In genomic region chr22:45962431-45962712, GRCh38 we compare ENCODE assay signal across 19 cellular contexts. TPM values are rescaled to one million over a fixed set of nuclear protein-coding genes. Genes with fewer than 3 reads are reported as not detected.
DNase-seq lines count a peak whose midpoint lies in the region; TF ChIP-seq lines count a peak whose summit lies in the region.
"Had no signal": no experiment of that assay in that cellular context is flagged by ENCODE, and none has a peak within 500 bp of the region (broad histone marks: within the 10 kb centered on the region; RNA-seq: fewer than 3 reads in every experiment).

No MANE protein-coding gene starts in this region.

- no peaks in the 10 kb centered on the region for H3K9me3 Mint-ChIP-seq in mesothelial cell of epicardium
- no peaks in the 10 kb centered on the region for H3K9me3 Mint-ChIP-seq in endodermal cell
- H3K9me3 Mint-ChIP-seq: CD4-positive, alpha-beta T cell; CD8-positive, alpha-beta T cell had no signal

- CTCF ChIA-PET in RWPE1 (lab: Yijun Ruan, JAX), result interaction anchor here (0.7 kb wide), 1 partner anchor 389 kb away, joined by 3 read pairs; no protein-coding TSS in a partner anchor

- H3K4me3 Mint-ChIP-seq in mesothelial cell of epicardium (no peak overlapping the region), endodermal cell (no peak overlapping the region)
- H3K4me3 Mint-ChIP-seq: B cell; CD4-positive, alpha-beta T cell; CD8-positive, alpha-beta T cell had no signal

- POLR2A ChIA-PET in RWPE1 (lab: Yijun Ruan, JAX; ENCODE audit: low non-redundant PET), result no interaction called here

- H3K4me1 Mint-ChIP-seq in mesothelial cell of epicardium (peaks cover 35% of the 10 kb centered on the region), endodermal cell (no peaks in the 10 kb centered on the region)

- H3K9me3 ChIP-seq in NT2/D1 (ENCODE audit: insufficient read depth, low read length) (no peaks in the 10 kb centered on the region), osteoblast (ENCODE audit: low read depth, low read length) (no peaks in the 10 kb centered on the region), spleen (no peaks in the 10 kb centered on the region), endodermal cell (ENCODE audit: control insufficient read depth, low read length) (no peaks in the 10 kb centered on the region)
- H3K9me3 ChIP-seq: BLaER1 treated with 17β-estradiol and CSF1 and Interleukin-3, amounts not matched to agents 10 nM and 100 nM; Caco-2 had no signal

- H2AFZ ChIP-seq in osteoblast (ENCODE audit: low read length), result no peak overlapping the region

- peak overlapping the region; percentile 42 for H3K9ac ChIP-seq in NT2/D1 (ENCODE audit: insufficient read length, low read depth)
- no peak overlapping the region for H3K9ac ChIP-seq in endodermal cell (ENCODE audit: extremely low read depth, low read length, poor library complexity, severe bottlenecking)
- H3K9ac ChIP-seq: BLaER1 treated with 17β-estradiol and CSF1 and Interleukin-3, amounts not matched to agents 10 nM and 100 nM had no signal

- H3K27ac Mint-ChIP-seq in mesothelial cell of epicardium, result peak overlapping the region; percentile 72
- H3K27ac Mint-ChIP-seq in endodermal cell, result no peak overlapping the region
- H3K27ac Mint-ChIP-seq: B cell; CD4-positive, alpha-beta T cell; CD8-positive, alpha-beta T cell had no signal

- intact Hi-C loops in spleen (cut with DNase I; ENCODE audit: low total_unique reads), result no loop called here

- TF ChIP-seq CTCF in RWPE1 (conservative IDR thresholded peaks at IDR 0.05; ENCODE audit: low read depth), result no peak
- TF ChIP-seq CTCF in mesothelial cell of epicardium (IDR thresholded peaks at IDR 0.05; ENCODE audit: unreplicated experiment), result no peak
- no peak for TF ChIP-seq CTCF in osteoblast (IDR thresholded peaks at IDR 0.05; ENCODE audit: extremely low read depth, low read depth, low read length)
- no peak for TF ChIP-seq CTCF in spleen (IDR thresholded peaks at IDR 0.05 in 8 of 11, conservative IDR thresholded peaks at IDR 0.05 in 3 of 11)
- TF ChIP-seq CTCF in endodermal cell (conservative IDR thresholded peaks at IDR 0.05), result no peak

- H3K4me3 ChIP-seq in NT2/D1 (ENCODE audit: insufficient read length, low read depth) (no peak overlapping the region), osteoblast (ENCODE audit: insufficient read depth, low read length) (no peak overlapping the region), spleen (no peak overlapping the region), endodermal cell (ENCODE audit: low read length) (no peak overlapping the region)
- H3K4me3 ChIP-seq: BLaER1 treated with 17β-estradiol and CSF1 and Interleukin-3, amounts not matched to agents 10 nM and 100 nM had no signal

- H3K36me3 ChIP-seq in NT2/D1 (ENCODE audit: insufficient read depth, insufficient read length, low read length) (no peaks in the 10 kb centered on the region), osteoblast (ENCODE audit: insufficient read depth, low read length) (no peaks in the 10 kb centered on the region), spleen (no peaks in the 10 kb centered on the region), endodermal cell (ENCODE audit: control insufficient read depth, insufficient read depth, low read length) (no peaks in the 10 kb centered on the region)
- H3K36me3 ChIP-seq: BLaER1 treated with 17β-estradiol and CSF1 and Interleukin-3, amounts not matched to agents 10 nM and 100 nM had no signal

- H3K4me1 ChIP-seq in NT2/D1 (ENCODE audit: insufficient read depth, insufficient read length), result peaks cover 13% of the 10 kb centered on the region
- H3K4me1 ChIP-seq in osteoblast (ENCODE audit: insufficient read depth, low read length), result no peaks in the 10 kb centered on the region
- H3K4me1 ChIP-seq in spleen, result no peaks in the 10 kb centered on the region
- H3K4me1 ChIP-seq in endodermal cell (ENCODE audit: control insufficient read depth, insufficient read depth, low read length), result no peaks in the 10 kb centered on the region

- 50 to 90% (median 78%) methylated on average over 1 of the region's 1 CpG for WGBS in spleen, 5 donors
- WGBS in endodermal cell (ENCODE audit: insufficient coverage in 1 of 2, insufficient read length in 1 of 2), 2 experiments, result 89 to 100% methylated on average over 1 of the region's 1 CpG

- H3K27me3 ChIP-seq in NT2/D1 (ENCODE audit: insufficient read depth, insufficient read length) (no peaks in the 10 kb centered on the region), osteoblast (ENCODE audit: insufficient read depth, low read length) (no peaks in the 10 kb centered on the region), spleen (replicated peaks in 1 of 7) (peaks cover 0 to 83% (median 14%) of the 10 kb centered on the region in 7 donors), endodermal cell (ENCODE audit: control insufficient read depth, insufficient read depth, low read length, poor library complexity, severe bottlenecking) (no peaks in the 10 kb centered on the region)

- no peaks in the 10 kb centered on the region for H4K20me1 ChIP-seq in osteoblast (ENCODE audit: insufficient read depth, low read length)

- H3K36me3 Mint-ChIP-seq in mesothelial cell of epicardium (no peaks in the 10 kb centered on the region), endodermal cell (ENCODE audit: low read depth) (no peaks in the 10 kb centered on the region)
- H3K36me3 Mint-ChIP-seq: CD8-positive, alpha-beta T cell had no signal

- no peak for TF ChIP-seq POLR2A in spleen (IDR thresholded peaks at IDR 0.05)

- H3K27me3 Mint-ChIP-seq in mesothelial cell of epicardium (ENCODE audit: low read depth) (peaks cover 6% of the 10 kb centered on the region), endodermal cell (ENCODE audit: insufficient read depth) (peaks cover 5% of the 10 kb centered on the region)

- DNase-seq in NT2/D1 (ENCODE audit: low read depth, low spot score) (no peak), RWPE1 (ENCODE audit: low spot score) (no peak), mesothelial cell of epicardium (ENCODE audit: low spot score in 2 of 2, unreplicated experiment in 2 of 2) (no peak), osteoblast (ENCODE audit: insufficient read length, low spot score, missing footprints) (peak; percentile 71), OCI-M1 (lab: John Stamatoyannopoulos, UW) (no peak), spleen (no peak), NCI-H1694 (lab: John Stamatoyannopoulos, UW) (no peak), endodermal cell (no peak)
- DNase-seq: 8988T; AML-193; Caco-2; CD4-positive, alpha-beta T cell; CD8-positive, alpha-beta T cell; DMS79 treated with DMSO at 0.1 percent for 48 hours; GF-D8 had no signal

- H3K4me2 ChIP-seq in osteoblast (ENCODE audit: insufficient read depth, low read length), result no peak overlapping the region
- H3K4me2 ChIP-seq: BLaER1 treated with 17β-estradiol and CSF1 and Interleukin-3, amounts not matched to agents 10 nM and 100 nM had no signal

- H3K27ac ChIP-seq in RWPE1 (peak overlapping the region; percentile 33), osteoblast (ENCODE audit: low read depth, low read length) (no peak overlapping the region), spleen (no peak overlapping the region), endodermal cell (ENCODE audit: low read depth, low read length) (no peak overlapping the region)
- H3K27ac ChIP-seq: BLaER1 treated with 17β-estradiol and CSF1 and Interleukin-3, amounts not matched to agents 10 nM and 100 nM; C4-2B had no signal

- no peaks in the 10 kb centered on the region for H3K79me2 ChIP-seq in osteoblast (ENCODE audit: insufficient read depth, low read length)

RNA-seq across cellular contexts. Expression of gene WNT7B, which starts 14.6 kb away (rescaled TPM):
- total RNA-seq in mesothelial cell of epicardium (11.2 to 12.2 TPM (median 12.0 TPM) in 3 replicates), osteoblast (0.59 TPM in 1 of 2 replicates, not detected in the other), spleen (not detected), endodermal cell (not detected)
- polyA plus RNA-seq in spleen, result not detected
- 15.0 TPM for polyA plus RNA-seq in endodermal cell (2013, experiment 1 of 2)
- polyA plus RNA-seq in endodermal cell (2013, experiment 2 of 2), result 12.3 TPM
- total RNA-seq: CD4-positive, alpha-beta T cell; CD8-positive, alpha-beta T cell had no signal
- polyA plus RNA-seq: BJ had no signal
